15 cellular contexts compared by ENCODE assay signal in the genomic region with DNA sequence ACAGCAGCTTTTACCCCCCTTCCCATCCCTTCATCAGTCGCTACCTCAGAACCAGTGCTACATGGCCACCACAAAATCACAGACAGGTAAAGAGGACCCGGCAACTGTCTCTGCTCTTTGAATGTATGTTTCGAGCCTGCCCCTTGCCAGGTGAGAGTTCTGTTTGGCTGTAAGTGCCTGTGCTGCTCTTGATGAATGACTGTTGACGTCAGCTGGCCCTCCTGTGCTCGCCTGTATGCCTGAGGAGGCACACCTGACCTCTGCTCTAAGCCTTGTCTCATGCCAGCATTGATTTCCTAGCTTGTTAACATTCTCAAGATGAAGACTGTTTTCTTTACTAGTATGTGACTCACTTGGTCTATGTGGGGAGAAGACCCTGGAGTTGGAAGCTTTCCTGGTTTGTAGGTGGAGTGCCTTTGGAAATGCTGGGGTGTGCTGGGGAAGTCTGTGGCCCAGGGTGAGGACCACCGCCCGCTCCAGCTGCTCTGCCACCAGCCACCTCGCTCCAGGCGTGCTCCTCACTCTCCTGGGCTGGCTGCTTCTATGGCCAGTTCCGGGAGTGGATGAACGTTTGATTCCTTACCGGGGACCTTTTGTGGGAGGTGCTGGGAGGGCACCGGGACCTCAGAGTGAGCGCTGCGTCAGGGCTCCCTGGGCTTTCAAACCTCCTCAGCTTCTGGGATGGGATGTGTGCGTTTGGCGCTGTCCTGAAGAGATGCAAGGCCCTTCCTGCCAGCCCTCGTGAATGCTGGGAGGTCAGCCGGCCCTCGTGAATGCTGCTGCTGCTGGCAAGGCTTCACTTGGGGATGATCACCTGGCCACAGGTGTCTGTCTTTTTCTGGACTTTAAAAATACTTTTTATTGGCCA.
"Had no signal": no experiment of that assay in that cellular context is flagged by ENCODE, and none has a peak within 500 bp of the region (broad histone marks: within the 10 kb centered on the region; RNA-seq: fewer than 3 reads in every experiment).

No MANE protein-coding gene starts in this region.

- H3K27me3 ChIP-seq: gastroesophageal sphincter, heart right ventricle, tibial nerve had no signal

- H3K4me3 ChIP-seq: gastroesophageal sphincter, heart right ventricle, left ventricle myocardium inferior, tibial nerve had no signal

- H3K27ac Mint-ChIP-seq: activated CD4-positive, alpha-beta T cell treated with anti-CD3 and anti-CD28 coated beads for 36 hours; activated CD8-positive, alpha-beta T cell treated with anti-CD3 and anti-CD28 coated beads, Interleukin-2, amount 10 ng/mL, durations not matched to agents 7 days and 5 days had no signal

- H3K27ac ChIP-seq: gastroesophageal sphincter, heart right ventricle, left ventricle myocardium inferior, tibial nerve, WERI-Rb-1 had no signal

- H3K27me3 Mint-ChIP-seq: activated CD4-positive, alpha-beta T cell treated with anti-CD3 and anti-CD28 coated beads for 36 hours had no signal

- DNase-seq: activated CD4-positive, alpha-beta T cell treated with anti-CD3 and anti-CD28 coated beads for 36 hours; activated CD8-positive, alpha-beta memory T cell treated with anti-CD3 and anti-CD28 coated beads, Interleukin-2, amount 50 U/mL, for 4 hours; activated CD8-positive, alpha-beta T cell treated with anti-CD3 and anti-CD28 coated beads, Interleukin-2, amount 10 ng/mL, durations not matched to agents 7 days and 5 days; activated T-cell treated with anti-CD3 and anti-CD28 coated beads, Interleukin-2, amount 50 U/mL, for 48 hours; aorta; erythroblast; heart right ventricle; left ventricle myocardium inferior; SHP77; SK-N-SH; stimulated activated CD4-positive, alpha-beta T cell treated with anti-CD3 and anti-CD28 coated beads, Interleukin-1b, Interleukin-23, amount 100 ng/mL, for 48 hours; stimulated activated naive CD4-positive, alpha-beta T cell; WERI-Rb-1 had no signal

- ATAC-seq: activated CD4-positive, alpha-beta T cell treated with anti-CD3 and anti-CD28 coated beads for 36 hours; activated CD8-positive, alpha-beta T cell treated with anti-CD3 and anti-CD28 coated beads, Interleukin-2, amount 10 ng/mL, durations not matched to agents 7 days and 5 days; gastroesophageal sphincter; heart right ventricle had no signal

- H3K4me3 Mint-ChIP-seq: activated CD4-positive, alpha-beta T cell treated with anti-CD3 and anti-CD28 coated beads for 36 hours; activated CD8-positive, alpha-beta T cell treated with anti-CD3 and anti-CD28 coated beads, Interleukin-2, amount 10 ng/mL, durations not matched to agents 7 days and 5 days had no signal

- H3K9me3 ChIP-seq: gastroesophageal sphincter, SK-N-SH had no signal
